8 cellular contexts compared by ENCODE assay signal in the genomic region with DNA sequence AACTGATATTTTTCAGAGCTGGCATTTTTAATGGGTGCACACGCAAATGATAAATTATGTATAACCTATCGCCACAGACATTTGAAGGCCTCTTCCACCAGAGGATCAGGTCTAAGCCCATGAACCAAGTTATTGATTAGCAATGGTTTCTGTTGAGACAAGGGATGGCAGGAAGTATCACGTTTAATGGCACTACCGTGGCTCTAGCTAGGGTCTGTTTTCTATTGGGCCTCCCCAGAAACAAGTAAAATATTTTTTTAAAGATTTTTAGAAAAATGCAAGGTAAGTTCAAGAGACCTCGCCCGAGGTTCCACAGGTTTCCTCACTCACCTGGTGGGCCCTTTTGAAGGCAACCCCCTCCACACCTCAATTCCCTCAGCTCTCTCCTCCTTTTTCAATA. TPM values are rescaled to one million over a fixed set of nuclear protein-coding genes. Genes with fewer than 3 reads are reported as not detected.
DNase-seq lines count a peak whose midpoint lies in the region; ATAC-seq and TF ChIP-seq lines count a peak whose summit lies in the region.

No MANE protein-coding gene starts in this region.

- peak; percentile 6 for DNase-seq in activated CD4-positive, alpha-beta T cell treated with anti-CD3 and anti-CD28 coated beads, Interleukin-2, amount 10 ng/mL, durations not matched to agents 7 days and 5 days
- no peak for DNase-seq in activated CD4-positive, alpha-beta T cell treated with anti-CD3 and anti-CD28 coated beads for 1 hour
- DNase-seq in Jurkat, Clone E6-1 (ENCODE audit: low read depth, low spot score) = no peak
- no peak for DNase-seq in cardiac fibroblast (ENCODE audit: low read depth in 2 of 2)
- no peak for DNase-seq in naive thymus-derived CD4-positive, alpha-beta T cell
- no peak for DNase-seq in glomerular visceral epithelial cell (ENCODE audit: extremely low spot score)
- DNase-seq in NCI-H1436 (lab: John Stamatoyannopoulos, UW) = no peak

- peaks cover 17 to 18% of the 10 kb centered on the region in 2 donors for H3K4me1 ChIP-seq in naive thymus-derived CD4-positive, alpha-beta T cell (ENCODE audit: control insufficient read depth in 2 of 2, insufficient read depth in 2 of 2, low read length in 2 of 2)

- H3K27me3 Mint-ChIP-seq in activated CD4-positive, alpha-beta T cell treated with anti-CD3 and anti-CD28 coated beads, Interleukin-2, amount 10 ng/mL, durations not matched to agents 7 days and 5 days = no peaks in the 10 kb centered on the region
- no peaks in the 10 kb centered on the region for H3K27me3 Mint-ChIP-seq in naive thymus-derived CD4-positive, alpha-beta T cell

- no peaks in the 10 kb centered on the region for H3K9me3 Mint-ChIP-seq in activated CD4-positive, alpha-beta T cell treated with anti-CD3 and anti-CD28 coated beads, Interleukin-2, amount 10 ng/mL, durations not matched to agents 7 days and 5 days
- H3K9me3 Mint-ChIP-seq in naive thymus-derived CD4-positive, alpha-beta T cell = peaks cover 0 to 1% (median 0%) of the 10 kb centered on the region in 11 donors

- no peak for ATAC-seq in naive thymus-derived CD4-positive, alpha-beta T cell
- no peak for ATAC-seq in HG02571 (IDR thresholded peaks at IDR 0.05; ENCODE audit: unreplicated experiment)

- POLR2A ChIA-PET in activated CD4-positive, alpha-beta T cell treated with anti-CD3 and anti-CD28 coated beads, Interleukin-2, amount 10 ng/mL, durations not matched to agents 7 days and 5 days (lab: Charles Lee) = no interaction called here
- POLR2A ChIA-PET in naive thymus-derived CD4-positive, alpha-beta T cell (lab: Charles Lee) = interaction anchor here (0.8 to 2.4 kb wide), 4 partner anchors 8 to 50 kb away, joined by 3 to 14 read pairs (median 3); partner anchors contain the start of gene NFU1

- H3K27ac ChIP-seq in naive thymus-derived CD4-positive, alpha-beta T cell (ENCODE audit: low read depth, low read length) = peak overlapping the region; percentile 83

- CTCF ChIA-PET in activated CD4-positive, alpha-beta T cell treated with anti-CD3 and anti-CD28 coated beads, Interleukin-2, amount 10 ng/mL, durations not matched to agents 7 days and 5 days (lab: Charles Lee) = interaction anchor here (1.6 kb wide), 1 partner anchor 82 kb away, joined by 3 read pairs; no protein-coding TSS in a partner anchor
- CTCF ChIA-PET in naive thymus-derived CD4-positive, alpha-beta T cell (lab: Charles Lee) = no interaction called here

- no peaks in the 10 kb centered on the region for H3K27me3 ChIP-seq in naive thymus-derived CD4-positive, alpha-beta T cell (ENCODE audit: control insufficient read depth in 2 of 2, insufficient read depth in 2 of 2, low read length in 2 of 2)

- H3K36me3 ChIP-seq in naive thymus-derived CD4-positive, alpha-beta T cell (ENCODE audit: control insufficient read depth in 2 of 3, insufficient read depth in 3 of 3, low read length in 3 of 3) = peaks cover 0 to 3% (median 0%) of the 10 kb centered on the region in 3 experiments

- peak overlapping the region; percentile 74 for H3K4me3 ChIP-seq in Jurkat, Clone E6-1 (ENCODE audit: low read length)
- H3K4me3 ChIP-seq in cardiac fibroblast (replicated peaks in 1 of 2; ENCODE audit: low read depth in 2 of 2, low read length in 2 of 2) = peak overlapping the region; percentile 79 to 87
- H3K4me3 ChIP-seq in naive thymus-derived CD4-positive, alpha-beta T cell (ENCODE audit: low read length) = peak overlapping the region; percentile 68

- H3K4me1 Mint-ChIP-seq in activated CD4-positive, alpha-beta T cell treated with anti-CD3 and anti-CD28 coated beads, Interleukin-2, amount 10 ng/mL, durations not matched to agents 7 days and 5 days = peaks cover 40% of the 10 kb centered on the region
- peaks cover 29 to 56% (median 42%) of the 10 kb centered on the region in 7 donors for H3K4me1 Mint-ChIP-seq in naive thymus-derived CD4-positive, alpha-beta T cell

- H3K36me3 Mint-ChIP-seq in activated CD4-positive, alpha-beta T cell treated with anti-CD3 and anti-CD28 coated beads, Interleukin-2, amount 10 ng/mL, durations not matched to agents 7 days and 5 days (ENCODE audit: low read depth) = peaks cover 11% of the 10 kb centered on the region
- H3K36me3 Mint-ChIP-seq in naive thymus-derived CD4-positive, alpha-beta T cell = peaks cover 0 to 10% (median 4%) of the 10 kb centered on the region in 5 donors

- H3K27ac Mint-ChIP-seq in activated CD4-positive, alpha-beta T cell treated with anti-CD3 and anti-CD28 coated beads, Interleukin-2, amount 10 ng/mL, durations not matched to agents 7 days and 5 days = peak overlapping the region; percentile 89
- peak overlapping the region; percentile 29 to 87 (median 81) for H3K27ac Mint-ChIP-seq in naive thymus-derived CD4-positive, alpha-beta T cell

- H3K9me3 ChIP-seq in naive thymus-derived CD4-positive, alpha-beta T cell (ENCODE audit: control insufficient read depth in 2 of 3, low read length in 3 of 3) = no peaks in the 10 kb centered on the region

- H3K4me3 Mint-ChIP-seq in activated CD4-positive, alpha-beta T cell treated with anti-CD3 and anti-CD28 coated beads, Interleukin-2, amount 10 ng/mL, durations not matched to agents 7 days and 5 days = peak overlapping the region; percentile 84
- H3K4me3 Mint-ChIP-seq in naive thymus-derived CD4-positive, alpha-beta T cell = peak overlapping the region; percentile 84 to 94 (median 88)

- intact Hi-C loops in naive thymus-derived CD4-positive, alpha-beta T cell (cut with micrococcal nuclease) = loop anchor here (2.0 to 5.0 kb wide), 4 partner anchors 444 to 1840 kb away; partner anchors contain the start of genes APLF (in 1 of the 2), FBXO48 (in 1 of the 2), PAIP2B (in 1 of the 2) and TIA1 (in 1 of the 2)

- TF ChIP-seq CTCF in cardiac fibroblast (IDR thresholded peaks at IDR 0.05; ENCODE audit: low read depth, low read length) = no peak

RNA-seq across cellular contexts. Expression of gene GFPT1, which starts 0.7 kb away (rescaled TPM):
- 10 to 100 TPM; 16.6 to 17.2 TPM for total RNA-seq in activated CD4-positive, alpha-beta T cell treated with anti-CD3 and anti-CD28 coated beads, Interleukin-2, amount 10 ng/mL, durations not matched to agents 7 days and 5 days
- polyA plus RNA-seq in Jurkat, Clone E6-1 (2012; ENCODE audit: insufficient read depth, insufficient read length) = 19.1 TPM
- total RNA-seq in naive thymus-derived CD4-positive, alpha-beta T cell = 10 to 100 TPM; 12.8 to 29.8 (median 16.6) TPM
- 1 to 10 TPM; 8.4 to 8.7 TPM for polyA plus RNA-seq in naive thymus-derived CD4-positive, alpha-beta T cell

RNA-seq across cellular contexts. Expression of gene NFU1, which starts 50.9 kb away (rescaled TPM):
- 10 to 100 TPM; 16.1 to 16.4 TPM for total RNA-seq in activated CD4-positive, alpha-beta T cell treated with anti-CD3 and anti-CD28 coated beads, Interleukin-2, amount 10 ng/mL, durations not matched to agents 7 days and 5 days
- polyA plus RNA-seq in Jurkat, Clone E6-1 (2012; ENCODE audit: insufficient read depth, insufficient read length) = 26.5 TPM
- 10 to 100 TPM; 16.1 to 25.8 (median 22.6) TPM for total RNA-seq in naive thymus-derived CD4-positive, alpha-beta T cell
- 10 to 100 TPM; 58.4 to 76.4 TPM for polyA plus RNA-seq in naive thymus-derived CD4-positive, alpha-beta T cell
